8 cellular contexts compared by ENCODE assay signal in the genomic region with DNA sequence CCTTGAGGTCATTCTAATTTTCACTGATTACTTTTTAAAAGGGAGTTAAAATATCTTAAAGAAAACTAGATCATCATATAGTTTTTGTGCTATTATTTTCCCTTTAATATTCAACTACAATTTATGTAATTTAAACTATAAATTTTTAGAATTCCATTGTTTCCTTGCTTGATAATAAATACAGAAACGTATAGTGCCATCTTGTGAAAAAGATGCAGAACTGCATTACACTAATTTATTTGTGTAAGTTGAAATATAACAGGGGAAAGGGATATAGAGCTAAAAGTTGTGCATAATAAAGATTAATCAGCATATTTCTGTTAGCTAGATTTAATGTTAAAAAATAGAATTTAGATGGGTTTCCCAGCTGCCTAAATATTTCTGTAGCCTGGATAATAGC.
DNase-seq lines count a peak whose midpoint lies in the region; ATAC-seq and TF ChIP-seq lines count a peak whose summit lies in the region.

No MANE protein-coding gene starts in this region.

- no peak overlapping the region for H3K27ac ChIP-seq in colonic mucosa

- TF ChIP-seq CTCF in colonic mucosa (IDR thresholded peaks at IDR 0.05) (peak; percentile 55), retinal pigment epithelial cell (conservative IDR thresholded peaks at IDR 0.05; ENCODE audit: low read depth, low read length) (peak; percentile 44)

- H3K27me3 ChIP-seq in colonic mucosa, result no peaks in the 10 kb centered on the region

- no peaks in the 10 kb centered on the region for H3K4me1 ChIP-seq in colonic mucosa

- H3K9me3 ChIP-seq in colonic mucosa, result no peaks in the 10 kb centered on the region

- no peaks in the 10 kb centered on the region for H3K36me3 ChIP-seq in colonic mucosa

- peak; percentile 18 for DNase-seq in DMS 273 (lab: John Stamatoyannopoulos, UW; ENCODE audit: unreplicated experiment)
- no peak for DNase-seq in DMS 273 treated with DMSO at 0.1 percent for 48 hours (lab: John Stamatoyannopoulos, UW)
- peak; percentile 14 for DNase-seq in NCI-H2171 (lab: John Stamatoyannopoulos, UW)
- no peak for DNase-seq in colonic mucosa
- no peak for DNase-seq in retinal pigment epithelial cell (ENCODE audit: low read depth)
- DNase-seq in activated effector memory CD4-positive, alpha-beta T cell treated with anti-CD3 and anti-CD28 coated beads, Interleukin-2, amount 50 U/mL, for 16 hours, result no peak

- H3K9ac ChIP-seq in colonic mucosa (ENCODE audit: low read depth in 2 of 2, low read length in 2 of 2), result no peak overlapping the region

- H3K4me3 ChIP-seq in colonic mucosa (no peak overlapping the region), retinal pigment epithelial cell (ENCODE audit: low read length) (no peak overlapping the region)

- no peak for ATAC-seq in GM18858 (IDR thresholded peaks at IDR 0.05; ENCODE audit: unreplicated experiment)
- ATAC-seq in HG03442 (IDR thresholded peaks at IDR 0.05; ENCODE audit: unreplicated experiment), result no peak

- intact Hi-C loops in colonic mucosa (cut with DNase I), result no loop called here

Comparison
In these comparisons a context has a peak if more than half of its experiments do, and no peak if none do; other contexts are left out.
1. DNase-seq: peak in DMS 273 (single experiment) and NCI-H2171 (single experiment); none in DMS 273 treated with DMSO at 0.1 percent for 48 hours (single experiment), colonic mucosa (single experiment), retinal pigment epithelial cell (single experiment) and activated effector memory CD4-positive, alpha-beta T cell treated with anti-CD3 and anti-CD28 coated beads, Interleukin-2, amount 50 U/mL, for 16 hours (single experiment).